18 cellular contexts compared by ENCODE assay signal in the genomic region with DNA sequence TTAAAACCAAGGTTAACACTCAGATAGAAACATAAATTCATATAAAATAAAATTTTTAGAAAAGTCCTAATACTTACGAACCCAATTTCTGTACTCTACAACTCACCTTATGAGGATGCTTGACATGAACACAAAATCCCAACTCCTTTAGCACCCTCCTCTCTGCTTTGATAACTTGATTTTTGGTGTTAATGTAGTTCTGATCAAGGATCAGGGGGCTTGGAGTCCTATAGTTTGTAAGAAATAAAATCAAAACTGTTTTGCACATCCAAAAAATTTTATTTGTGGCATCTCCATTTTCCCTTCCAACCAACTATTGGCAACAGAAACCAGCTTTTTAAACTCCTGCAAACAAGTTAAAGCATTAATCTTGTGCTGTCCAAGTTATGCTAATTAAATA. TPM values are rescaled to one million over a fixed set of nuclear protein-coding genes. Genes with fewer than 3 reads are reported as not detected.
DNase-seq lines count a peak whose midpoint lies in the region; ATAC-seq and TF ChIP-seq lines count a peak whose summit lies in the region.
"Had no signal": no experiment of that assay in that cellular context is flagged by ENCODE, and none has a peak within 500 bp of the region (broad histone marks: within the 10 kb centered on the region; RNA-seq: fewer than 3 reads in every experiment).

No MANE protein-coding gene starts in this region.

- H3K4me1 Mint-ChIP-seq in activated T-cell treated with anti-CD3 and anti-CD28 coated beads, Interleukin-2, amount 50 U/mL, for 72 hours (ENCODE audit: low read depth), result peaks cover 91% of the 10 kb centered on the region
- peaks cover 58% of the 10 kb centered on the region for H3K4me1 Mint-ChIP-seq in HFFc6 (ENCODE audit: low read depth)
- H3K4me1 Mint-ChIP-seq in activated naive CD8-positive, alpha-beta T cell treated with anti-CD3 and anti-CD28 coated beads, Interleukin-2, amount 50 U/mL, for 24 hours, result peaks cover 92% of the 10 kb centered on the region
- H3K4me1 Mint-ChIP-seq in progenitor cell of endocrine pancreas (ENCODE audit: low read depth), result peaks cover 30% of the 10 kb centered on the region

- peak overlapping the region in 1 of 4 donors; percentile 27 for H3K27ac ChIP-seq in esophagus muscularis mucosa (replicated peaks in 1 of 4)

- peaks cover 57 to 100% (median 80%) of the 10 kb centered on the region in 4 donors for H3K36me3 ChIP-seq in esophagus muscularis mucosa

- 74% methylated on average over 1 of the region's 1 CpG for WGBS in esophagus muscularis mucosa

- no peaks in the 10 kb centered on the region for H3K27me3 ChIP-seq in esophagus muscularis mucosa

- H3K36me3 Mint-ChIP-seq in activated T-cell treated with anti-CD3 and anti-CD28 coated beads, Interleukin-2, amount 50 U/mL, for 72 hours (ENCODE audit: insufficient read depth in 2 of 2), result peaks cover 25 to 81% of the 10 kb centered on the region in 2 donors
- H3K36me3 Mint-ChIP-seq in HFFc6 (ENCODE audit: low read depth) (peaks cover 78% of the 10 kb centered on the region), progenitor cell of endocrine pancreas (ENCODE audit: insufficient read depth) (peaks cover 51% of the 10 kb centered on the region)
- peaks cover 94% of the 10 kb centered on the region for H3K36me3 Mint-ChIP-seq in activated naive CD8-positive, alpha-beta T cell treated with anti-CD3 and anti-CD28 coated beads, Interleukin-2, amount 50 U/mL, for 24 hours (ENCODE audit: low read depth)

- no peak for TF ChIP-seq EP300 in esophagus muscularis mucosa (IDR thresholded peaks at IDR 0.05)

- H3K9me3 Mint-ChIP-seq in activated T-cell treated with anti-CD3 and anti-CD28 coated beads, Interleukin-2, amount 50 U/mL, for 72 hours, result no peaks in the 10 kb centered on the region
- H3K9me3 Mint-ChIP-seq in HFFc6 (0 out of 2 replicates have a peak, but pooled peaks cover 3% of the 10 kb centered on the region), progenitor cell of endocrine pancreas (ENCODE audit: low read depth) (no peaks in the 10 kb centered on the region)
- H3K9me3 Mint-ChIP-seq in activated naive CD8-positive, alpha-beta T cell treated with anti-CD3 and anti-CD28 coated beads, Interleukin-2, amount 50 U/mL, for 24 hours, result no peaks in the 10 kb centered on the region
- H3K9me3 Mint-ChIP-seq: CD14-positive monocyte, GM23338 had no signal

- H3K4me3 Mint-ChIP-seq in activated T-cell treated with anti-CD3 and anti-CD28 coated beads, Interleukin-2, amount 50 U/mL, for 72 hours, result peak overlapping the region in 1 of 2 donors; percentile 49
- no peak overlapping the region for H3K4me3 Mint-ChIP-seq in HFFc6
- peak overlapping the region; percentile 5 for H3K4me3 Mint-ChIP-seq in activated naive CD8-positive, alpha-beta T cell treated with anti-CD3 and anti-CD28 coated beads, Interleukin-2, amount 50 U/mL, for 24 hours
- no peak overlapping the region for H3K4me3 Mint-ChIP-seq in progenitor cell of endocrine pancreas (ENCODE audit: low read depth)
- H3K4me3 Mint-ChIP-seq: CD14-positive monocyte, GM23338 had no signal

- peaks cover 46 to 53% (median 52%) of the 10 kb centered on the region in 4 donors for H3K4me1 ChIP-seq in esophagus muscularis mucosa

- H3K4me3 ChIP-seq in esophagus muscularis mucosa, result no peak overlapping the region
- H3K4me3 ChIP-seq: GM23338 had no signal

- DNase-seq in activated T-cell treated with anti-CD3 and anti-CD28 coated beads, Interleukin-2, amount 50 U/mL, for 72 hours, result no peak
- no peak for DNase-seq in activated T-cell treated with anti-CD3 and anti-CD28 coated beads, Interleukin-2, amount 50 U/mL, for 48 hours
- DNase-seq in HFFc6 (no peak), progenitor cell of endocrine pancreas (ENCODE audit: low spot score, unreplicated experiment) (no peak), esophagus muscularis mucosa (ENCODE audit: extremely low spot score) (no peak), NCI-H2029 treated with DMSO at 0.1 percent for 48 hours (lab: John Stamatoyannopoulos, UW) (no peak), HK-2 (ENCODE audit: unreplicated experiment) (no peak)
- DNase-seq in activated naive CD8-positive, alpha-beta T cell treated with anti-CD3 and anti-CD28 coated beads, Interleukin-2, amount 50 U/mL, for 24 hours, result no peak
- DNase-seq: DND-41, GDM1, Karpas-422, NCI-H1417 treated with DMSO at 0.1 percent for 48 hours, NCI-H2081, NCI-H524, SHP77 treated with DMSO at 0.1 percent for 48 hours had no signal

- TF ChIP-seq CTCF in HFFc6 (IDR thresholded peaks at IDR 0.05) (no peak), progenitor cell of endocrine pancreas (IDR thresholded peaks at IDR 0.05; ENCODE audit: unreplicated experiment) (no peak), esophagus muscularis mucosa (IDR thresholded peaks at IDR 0.05) (no peak)

- peak overlapping the region; percentile 77 for H3K27ac Mint-ChIP-seq in activated T-cell treated with anti-CD3 and anti-CD28 coated beads, Interleukin-2, amount 50 U/mL, for 72 hours
- peak overlapping the region; percentile 38; the same call in 1 of the 2 replicates for H3K27ac Mint-ChIP-seq in HFFc6
- peak overlapping the region; percentile 57 for H3K27ac Mint-ChIP-seq in activated naive CD8-positive, alpha-beta T cell treated with anti-CD3 and anti-CD28 coated beads, Interleukin-2, amount 50 U/mL, for 24 hours
- peak overlapping the region; percentile 52 for H3K27ac Mint-ChIP-seq in progenitor cell of endocrine pancreas
- H3K27ac Mint-ChIP-seq: GM23338 had no signal

- TF ChIP-seq POLR2A in esophagus muscularis mucosa (IDR thresholded peaks at IDR 0.05; ENCODE audit: low read depth), result no peak

- no peak for ATAC-seq in activated T-cell treated with anti-CD3 and anti-CD28 coated beads, Interleukin-2, amount 50 U/mL, for 72 hours (replicated peaks in 1 of 2)
- ATAC-seq in activated naive CD8-positive, alpha-beta T cell treated with anti-CD3 and anti-CD28 coated beads, Interleukin-2, amount 50 U/mL, for 24 hours, result no peak
- ATAC-seq: GM23338, HepG2 had no signal

- no peaks in the 10 kb centered on the region for H3K27me3 Mint-ChIP-seq in activated T-cell treated with anti-CD3 and anti-CD28 coated beads, Interleukin-2, amount 50 U/mL, for 72 hours (ENCODE audit: low read depth)
- H3K27me3 Mint-ChIP-seq in HFFc6 (ENCODE audit: insufficient read depth) (peaks cover 2% of the 10 kb centered on the region), progenitor cell of endocrine pancreas (no peaks in the 10 kb centered on the region)
- no peaks in the 10 kb centered on the region for H3K27me3 Mint-ChIP-seq in activated naive CD8-positive, alpha-beta T cell treated with anti-CD3 and anti-CD28 coated beads, Interleukin-2, amount 50 U/mL, for 24 hours

- intact Hi-C loops in esophagus muscularis mucosa (cut with DNase I), result loop anchor here (10.0 kb wide), 1 partner anchor 608 kb away; no protein-coding TSS in a partner anchor

- H3K9me3 ChIP-seq in esophagus muscularis mucosa, result no peaks in the 10 kb centered on the region

RNA-seq across cellular contexts. Expression of a gene that starts 7.0 kb away (rescaled TPM):
- 100 to 1,000 TPM; 248 to 315 TPM for total RNA-seq in activated T-cell treated with anti-CD3 and anti-CD28 coated beads, Interleukin-2, amount 50 U/mL, for 72 hours
- total RNA-seq in HFFc6 (2021; fragmentation: NEBNext Ultra II Directional; extraction: Animal tissue kit (Norgen Biotek cat#: 25700)), result 10 to 100 TPM; 47.4 to 74.3 (median 65.1) TPM
- total RNA-seq in progenitor cell of endocrine pancreas, result 155 and 157 TPM in 2 replicates
- 100 to 1,000 TPM in 1 of 4 donors, 10 to 100 TPM in 3; 45.3 to 180 (median 77.3) TPM for total RNA-seq in esophagus muscularis mucosa
